ENCODE assay signal across 1 cellular context in genomic region chr13:52395704-52396103, GRCh38.
TF ChIP-seq lines count a peak whose summit lies in the region.

No MANE protein-coding gene starts in this region.

TF ChIP-seq in HepG2, 621 proteins besides CTCF, POLR2A, EP300 and RAD21:
- TF ChIP-seq HOXA5 (CRISPR knock-in tag; IDR thresholded peaks at IDR 0.05) (no peak), ZNF709 (CRISPR knock-in tag; IDR thresholded peaks at IDR 0.05) (no peak), GTF2F1 (IDR thresholded peaks at IDR 0.05; ENCODE audit: low read length) (no peak), ZNF275 (CRISPR knock-in tag; IDR thresholded peaks at IDR 0.05; ENCODE audit: borderline replicate concordance) (no peak), POLR2AphosphoS5 (IDR thresholded peaks at IDR 0.05; ENCODE audit: low read depth, low read length) (no peak)
